In the genomic region with DNA sequence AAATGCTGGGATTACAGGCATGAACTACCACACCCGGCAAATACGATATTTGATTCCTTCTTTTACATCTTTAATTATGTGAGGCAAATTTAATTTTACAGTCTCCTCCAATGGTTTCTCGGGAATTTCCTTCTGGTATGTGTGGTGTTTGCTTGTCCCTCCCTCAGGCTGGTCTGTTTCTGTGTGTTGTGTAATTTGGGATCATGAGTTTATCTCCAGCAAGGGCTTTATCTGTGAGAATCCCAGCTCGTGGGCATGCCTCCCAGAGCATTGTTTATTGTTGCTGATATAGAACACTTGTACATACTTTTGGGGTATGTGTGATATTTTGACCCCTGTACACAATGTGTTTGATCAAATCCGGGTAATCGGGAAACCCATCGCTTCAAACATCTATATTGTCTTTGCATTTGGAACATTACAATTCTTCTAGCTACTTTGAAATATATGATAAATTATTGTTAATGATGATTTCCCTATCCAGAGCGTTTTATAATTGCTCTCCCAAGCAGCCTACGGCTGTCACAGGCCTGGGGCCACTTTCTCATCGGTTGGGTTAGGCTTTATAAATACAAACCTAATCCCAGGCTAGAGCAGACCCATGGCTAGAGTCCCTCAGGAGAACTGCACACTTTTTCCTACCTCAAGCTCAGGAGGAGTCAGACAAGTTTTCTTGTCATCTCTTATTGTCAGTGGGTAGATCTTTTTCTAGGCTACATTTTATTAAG, we compare ENCODE assay signal across 17 cellular contexts. TPM values are rescaled to one million over a fixed set of nuclear protein-coding genes. Genes with fewer than 3 reads are reported as not detected.
A peak's percentile ranks its signal among the peaks of the same experiment; 100 is the strongest.
DNase-seq lines count a peak whose midpoint lies in the region; ATAC-seq and TF ChIP-seq lines count a peak whose summit lies in the region.
"Had no signal": no experiment of that assay in that cellular context is flagged by ENCODE, and none has a peak within 500 bp of the region (broad histone marks: within the 10 kb centered on the region; RNA-seq: fewer than 3 reads in every experiment).

No MANE protein-coding gene starts in this region.

- H3K9me2 ChIP-seq in GM23248 (ENCODE audit: insufficient read depth) = no peaks in the 10 kb centered on the region

- H3K27ac ChIP-seq in BLaER1 treated with 17β-estradiol and CSF1 and Interleukin-3, amounts not matched to agents 10 nM and 100 nM = peak overlapping the region in 4 of 11 experiments; percentile 71 to 85 (median 78); a peak in 7 of 22 replicates
- H3K27ac ChIP-seq in GM23248 = peak overlapping the region; percentile 26
- H3K27ac ChIP-seq in brain microvascular endothelial cell = no peak overlapping the region
- H3K27ac ChIP-seq in liver (ENCODE audit: low read depth in 1 of 2, low read length in 2 of 2) = no peak overlapping the region
- H3K27ac ChIP-seq: ascending aorta, gastrocnemius medialis had no signal

- H3K9me3 ChIP-seq in BLaER1 treated with 17β-estradiol and CSF1 and Interleukin-3, amounts not matched to agents 10 nM and 100 nM (replicated peaks in 1 of 11) = no peaks in the 10 kb centered on the region
- no peaks in the 10 kb centered on the region for H3K9me3 ChIP-seq in GM23248 (ENCODE audit: low read depth)
- H3K9me3 ChIP-seq in liver (ENCODE audit: control insufficient read depth in 4 of 4, low read length in 3 of 4) = no peaks in the 10 kb centered on the region
- H3K9me3 ChIP-seq: ascending aorta, gastrocnemius medialis, vagina had no signal

- ATAC-seq in esophagus mucosa = no peak
- no peak for ATAC-seq in HG02938 (IDR thresholded peaks at IDR 0.05; ENCODE audit: unreplicated experiment)
- no peak for ATAC-seq in GM21423 (IDR thresholded peaks at IDR 0.05; ENCODE audit: unreplicated experiment)
- ATAC-seq: gastrocnemius medialis, Panc1, T-cell had no signal

- no peaks in the 10 kb centered on the region for H3K27me3 ChIP-seq in BLaER1 treated with 17β-estradiol and CSF1 and Interleukin-3, amounts not matched to agents 10 nM and 100 nM
- H3K27me3 ChIP-seq in GM23248 (replicated peaks; ENCODE audit: insufficient read depth) (no peaks in the 10 kb centered on the region), brain microvascular endothelial cell (replicated peaks) (no peaks in the 10 kb centered on the region), liver (ENCODE audit: control insufficient read depth in 4 of 4, insufficient read depth in 4 of 4, low read length in 3 of 4) (no peaks in the 10 kb centered on the region)
- H3K27me3 ChIP-seq: ascending aorta, gastrocnemius medialis, vagina had no signal

- in situ Hi-C loops in GM23248 (cut with MboI) = no loop called here
- in situ Hi-C loops in brain microvascular endothelial cell (cut with HindIII; ENCODE audit: low pct_ligation_motif_present, low sequenced_read_pairs) = no loop called here

- no peak overlapping the region for H3K9ac ChIP-seq in BLaER1 treated with 17β-estradiol and CSF1 and Interleukin-3, amounts not matched to agents 10 nM and 100 nM
- no peak overlapping the region for H3K9ac ChIP-seq in GM23248
- no peak overlapping the region for H3K9ac ChIP-seq in liver (ENCODE audit: low read depth in 1 of 2, low read length in 2 of 2)

- no peak for DNase-seq in GM23248
- DNase-seq in brain microvascular endothelial cell = peak; percentile 62
- DNase-seq: CD4-positive, alpha-beta T cell; gastrocnemius medialis; mesendoderm; NCI-H1092 treated with DMSO at 0.1 percent for 48 hours; NCI-H82; T-cell had no signal

- TF ChIP-seq RAD21 in liver (IDR thresholded peaks at IDR 0.05) = no peak

- peaks cover 0 to 99% (median 0%) of the 10 kb centered on the region in 11 experiments; a peak in 7 of 22 replicates for H4K20me1 ChIP-seq in BLaER1 treated with 17β-estradiol and CSF1 and Interleukin-3, amounts not matched to agents 10 nM and 100 nM
- H4K20me1 ChIP-seq in GM23248 (ENCODE audit: insufficient read depth) = no peaks in the 10 kb centered on the region

- H2AFZ ChIP-seq in GM23248 = no peak overlapping the region

- peaks cover 0 to 67% (median 0%) of the 10 kb centered on the region in 11 experiments; a peak in 5 of 22 replicates for H3K36me3 ChIP-seq in BLaER1 treated with 17β-estradiol and CSF1 and Interleukin-3, amounts not matched to agents 10 nM and 100 nM
- no peaks in the 10 kb centered on the region for H3K36me3 ChIP-seq in GM23248 (ENCODE audit: low read depth)
- H3K36me3 ChIP-seq in brain microvascular endothelial cell (replicated peaks) = no peaks in the 10 kb centered on the region
- H3K36me3 ChIP-seq in liver (ENCODE audit: control insufficient read depth in 4 of 4, insufficient read depth in 3 of 4, low read depth in 1 of 4, low read length in 3 of 4) = no peaks in the 10 kb centered on the region
- H3K36me3 ChIP-seq: ascending aorta, gastrocnemius medialis, vagina had no signal

- H3K4me1 ChIP-seq in BLaER1 treated with 17β-estradiol and CSF1 and Interleukin-3, amounts not matched to agents 10 nM and 100 nM = peaks cover 49 to 69% (median 56%) of the 10 kb centered on the region in 10 experiments
- H3K4me1 ChIP-seq in GM23248 (ENCODE audit: insufficient read depth) (peaks cover 28% of the 10 kb centered on the region), liver (ENCODE audit: control insufficient read depth in 4 of 4, insufficient read depth in 4 of 4, low read length in 3 of 4) (peaks cover 0 to 3% (median 1%) of the 10 kb centered on the region in 4 donors)
- H3K4me1 ChIP-seq: ascending aorta had no signal

- no peaks in the 10 kb centered on the region for H3K79me2 ChIP-seq in GM23248 (ENCODE audit: insufficient read depth)

- peak overlapping the region in 8 of 11 experiments; percentile 19 to 97 (median 88); a peak in 7 of 22 replicates for H3K4me2 ChIP-seq in BLaER1 treated with 17β-estradiol and CSF1 and Interleukin-3, amounts not matched to agents 10 nM and 100 nM
- H3K4me2 ChIP-seq in GM23248 (ENCODE audit: unreplicated experiment) = no peak overlapping the region

- TF ChIP-seq CTCF in brain microvascular endothelial cell (IDR thresholded peaks at IDR 0.05; ENCODE audit: low read depth, low read length, missing control alignments) (no peak), liver (IDR thresholded peaks at IDR 0.05; ENCODE audit: low read depth, low read length, missing input control) (no peak)

- peaks cover 12% of the 10 kb centered on the region; the same call in 1 of the 2 replicates for H3F3A ChIP-seq in GM23248 (ENCODE audit: insufficient read depth)

- no peak overlapping the region for H3K4me3 ChIP-seq in BLaER1 treated with 17β-estradiol and CSF1 and Interleukin-3, amounts not matched to agents 10 nM and 100 nM
- H3K4me3 ChIP-seq in GM23248 (no peak overlapping the region), brain microvascular endothelial cell (ENCODE audit: low read depth, low read length) (no peak overlapping the region), liver (ENCODE audit: low read depth in 1 of 3, low read length in 3 of 3) (no peak overlapping the region)
- H3K4me3 ChIP-seq: ascending aorta, gastrocnemius medialis, skin epidermis, vagina had no signal

- WGBS in GM23248 (ENCODE audit: low coverage in 1 of 2, low lambda C conversion rate in 2 of 2, missing lambda C conversion rate in 2 of 2), 2 experiments = 75 to 77% methylated on average over 10 of the region's 10 CpGs
- 37% methylated on average over 10 of the region's 10 CpGs for WGBS in liver

TF ChIP-seq in liver, 16 proteins besides CTCF, POLR2A, EP300 and RAD21:
- TF ChIP-seq HNF4G (IDR thresholded peaks at IDR 0.05) = no peak
- no peak for TF ChIP-seq TAF1 (conservative IDR thresholded peaks at IDR 0.05)
- TF ChIP-seq, protein P1, sequence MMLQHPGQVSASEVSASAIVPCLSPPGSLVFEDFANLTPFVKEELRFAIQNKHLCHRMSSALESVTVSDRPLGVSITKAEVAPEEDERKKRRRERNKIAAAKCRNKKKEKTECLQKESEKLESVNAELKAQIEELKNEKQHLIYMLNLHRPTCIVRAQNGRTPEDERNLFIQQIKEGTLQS (IDR thresholded peaks at IDR 0.05) = no peak
- TF ChIP-seq FOXA2 (IDR thresholded peaks at IDR 0.05) = no peak
- no peak for TF ChIP-seq GABPA (IDR thresholded peaks at IDR 0.05 in 1 of 2, conservative IDR thresholded peaks at IDR 0.05 in 1 of 2)
- peak; percentile 83 for TF ChIP-seq NR2F2 (IDR thresholded peaks at IDR 0.05)
- no peak for TF ChIP-seq SP1 (IDR thresholded peaks at IDR 0.05)
- no peak for TF ChIP-seq RXRA (IDR thresholded peaks at IDR 0.05)

RNA-seq across cellular contexts. Expression of a gene that starts 15.0 kb away (rescaled TPM):
- total RNA-seq in GM23248 (2014; rRNA removed; shearing (Covaris generic)) = 20.0 and 24.0 TPM in 2 replicates
- polyA plus RNA-seq in GM23248 (2016; fragmentation: Nextera tagmentation; extraction: Ambion mirVana) (18.2 and 18.9 TPM in 2 replicates), liver (10 to 100 TPM; 11.5 to 18.1 TPM)
- total RNA-seq in liver (10 to 100 TPM; 20.5 to 49.1 TPM), esophagus mucosa (11.1 TPM)
